22 cellular contexts compared by ENCODE assay signal in the genomic region with DNA sequence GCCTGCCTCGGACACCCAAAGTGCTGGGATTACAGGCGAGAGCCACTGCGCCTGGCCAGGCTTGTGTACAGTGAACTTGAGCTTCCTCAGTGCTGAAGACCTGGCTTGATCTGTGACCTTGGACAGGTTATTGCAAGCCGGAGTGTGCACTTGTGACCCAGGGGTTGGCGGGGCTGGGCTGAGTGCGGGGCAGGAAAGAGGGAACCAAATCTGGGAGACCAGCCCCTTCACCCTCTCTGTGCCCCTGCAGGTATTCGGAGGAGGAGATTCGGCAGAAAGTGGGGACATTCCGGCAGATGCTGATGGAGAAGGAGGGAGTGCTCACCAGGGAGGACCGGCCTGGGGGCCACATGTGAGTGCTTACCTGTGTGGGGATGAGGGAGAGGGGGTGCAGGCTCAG. TPM values are rescaled to one million over a fixed set of nuclear protein-coding genes. Genes with fewer than 3 reads are reported as not detected.
"Had no signal": no experiment of that assay in that cellular context is flagged by ENCODE, and none has a peak within 500 bp of the region (broad histone marks: within the 10 kb centered on the region; RNA-seq: fewer than 3 reads in every experiment).

No MANE protein-coding gene starts in this region.

- H3K9me3 ChIP-seq: SK-N-SH had no signal

- H3K4me2 ChIP-seq: SK-N-SH had no signal

- H3K4me3 Mint-ChIP-seq: IgD-negative memory B cell had no signal

- H3K9me3 Mint-ChIP-seq: IgD-negative memory B cell had no signal

- DNase-seq: KBM-7, MV-4-11, NCI-H1048, NCI-H1105, NCI-H1417, NCI-H1436 treated with DMSO at 0.1 percent for 48 hours, NCI-H1694, NCI-H187 treated with DMSO at 0.1 percent for 48 hours, NCI-H2029 treated with DMSO at 0.1 percent for 48 hours, NCI-H2171 treated with DMSO at 0.1 percent for 48 hours, NCI-H2227 treated with DMSO at 0.1 percent for 48 hours, NCI-H524, NCI-H526 treated with DMSO at 0.1 percent for 48 hours, NCI-H748 treated with DMSO at 0.1 percent for 48 hours, PC-3, SHP77, SK-N-SH, SW 1271 had no signal

- H3K9ac ChIP-seq: SK-N-SH had no signal

- H3K4me1 Mint-ChIP-seq: IgD-negative memory B cell had no signal

- H3K27ac Mint-ChIP-seq: IgD-negative memory B cell had no signal

- ATAC-seq: Panc1, PC-3 had no signal

- H3K27ac ChIP-seq: RWPE1 had no signal

RNA-seq across cellular contexts. Expression of gene SRRM3, which starts 46.2 kb away (rescaled TPM):
- total RNA-seq: OCI-LY7 had no signal
- polyA plus RNA-seq: IgD-negative memory B cell had no signal
